Comparison of ENCODE assay signal across 34 cellular contexts in the genomic region with DNA sequence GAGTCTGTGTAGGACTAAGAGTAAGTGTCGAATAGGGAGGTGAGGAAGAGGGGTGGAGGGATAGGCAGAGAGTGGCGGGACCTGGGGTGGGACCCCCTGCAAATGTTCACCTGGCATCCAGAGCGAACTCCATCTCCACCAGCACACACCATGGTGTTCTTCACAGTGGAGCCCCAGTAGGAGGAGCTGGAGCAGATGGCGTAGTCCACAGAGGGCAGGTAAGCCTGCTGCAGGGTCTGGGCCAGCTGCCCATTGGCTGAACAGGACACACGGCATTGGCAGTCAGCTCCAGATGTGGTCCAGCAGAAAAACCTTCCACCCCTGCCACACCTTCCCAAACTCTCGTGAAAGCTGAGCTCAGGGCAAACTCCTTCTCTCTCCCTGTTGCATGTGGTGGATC. TPM values are rescaled to one million over a fixed set of nuclear protein-coding genes. Genes with fewer than 3 reads are reported as not detected.
"Had no signal": no experiment of that assay in that cellular context is flagged by ENCODE, and none has a peak within 500 bp of the region (broad histone marks: within the 10 kb centered on the region; RNA-seq: fewer than 3 reads in every experiment).

No MANE protein-coding gene starts in this region.

- H3K27me3 Mint-ChIP-seq: activated CD8-positive, alpha-beta T cell treated with anti-CD3 and anti-CD28 coated beads for 36 hours; activated naive CD8-positive, alpha-beta T cell treated with anti-CD3 and anti-CD28 coated beads for 36 hours; T-cell had no signal

- H3K36me3 ChIP-seq: brain microvascular endothelial cell had no signal

- H3K27ac ChIP-seq: brain microvascular endothelial cell, PC-9, RWPE1, VCaP had no signal

- H2AFZ ChIP-seq: PC-9 had no signal

- H3K36me3 Mint-ChIP-seq: activated naive CD8-positive, alpha-beta T cell treated with anti-CD3 and anti-CD28 coated beads for 36 hours; T-cell had no signal

- H3K27me3 ChIP-seq: brain microvascular endothelial cell had no signal

- H3K4me3 ChIP-seq: PC-9 had no signal

- H3K9me3 Mint-ChIP-seq: activated CD4-positive, alpha-beta T cell treated with anti-CD3 and anti-CD28 coated beads, Interleukin-2, amount 10 ng/mL, durations not matched to agents 24 days and 14 days; activated CD8-positive, alpha-beta T cell treated with anti-CD3 and anti-CD28 coated beads for 36 hours; activated naive CD8-positive, alpha-beta T cell treated with anti-CD3 and anti-CD28 coated beads for 36 hours; activated T-cell treated with anti-CD3 and anti-CD28 coated beads, Interleukin-2, amount 50 U/mL, for 4 hours; activated T-helper 1 cell treated with anti-CD3 and anti-CD28 coated beads, Interleukin-12 subunit alpha, Interleukin-12 subunit beta, Interleukin-2, Interleukin-4 antibody, amounts not matched to agents 30 ng/mL and 10 ng/mL and 1 ng/mL, durations not matched to agents 14 hours and 24 hours and 36 hours; T-cell had no signal

- ATAC-seq: activated CD8-positive, alpha-beta T cell treated with anti-CD3 and anti-CD28 coated beads for 36 hours; activated T-cell treated with anti-CD3 and anti-CD28 coated beads, Interleukin-2, amount 50 U/mL, for 4 hours; Right ventricle myocardium inferior; SK-N-SH treated with all-trans-retinoic acid at 6 μM for 48 hours; T-cell; T-helper 17 cell had no signal

- H3K27ac Mint-ChIP-seq: activated CD4-positive, alpha-beta T cell treated with anti-CD3 and anti-CD28 coated beads, Interleukin-2, amount 10 ng/mL, durations not matched to agents 24 days and 14 days; activated CD8-positive, alpha-beta T cell treated with anti-CD3 and anti-CD28 coated beads for 36 hours; activated naive CD8-positive, alpha-beta T cell treated with anti-CD3 and anti-CD28 coated beads for 36 hours; activated T-helper 1 cell treated with anti-CD3 and anti-CD28 coated beads, Interleukin-12 subunit alpha, Interleukin-12 subunit beta, Interleukin-2, Interleukin-4 antibody, amounts not matched to agents 30 ng/mL and 10 ng/mL and 1 ng/mL, durations not matched to agents 14 hours and 24 hours and 36 hours; T-cell; T-helper 17 cell had no signal

- H3K4me2 ChIP-seq: PC-9 had no signal

- FAIRE-seq: colon, RCC 7860 had no signal

- H3K4me3 Mint-ChIP-seq: activated CD4-positive, alpha-beta T cell treated with anti-CD3 and anti-CD28 coated beads, Interleukin-2, amount 10 ng/mL, durations not matched to agents 24 days and 14 days; activated CD8-positive, alpha-beta T cell treated with anti-CD3 and anti-CD28 coated beads for 36 hours; activated naive CD8-positive, alpha-beta T cell treated with anti-CD3 and anti-CD28 coated beads for 36 hours; activated T-cell treated with anti-CD3 and anti-CD28 coated beads, Interleukin-2, amount 50 U/mL, for 4 hours; activated T-helper 1 cell treated with anti-CD3 and anti-CD28 coated beads, Interleukin-12 subunit alpha, Interleukin-12 subunit beta, Interleukin-2, Interleukin-4 antibody, amounts not matched to agents 30 ng/mL and 10 ng/mL and 1 ng/mL, durations not matched to agents 14 hours and 24 hours and 36 hours; T-cell; T-helper 17 cell had no signal

- DNase-seq: activated CD4-positive, alpha-beta T cell treated with anti-CD3 and anti-CD28 coated beads, Interleukin-2, amount 10 ng/mL, durations not matched to agents 24 days and 14 days; activated CD4-positive, alpha-beta T cell treated with anti-CD3 and anti-CD28 coated beads, Interleukin-2, amount 50 U/mL, for 4 hours; activated CD4-positive, CD25-positive, alpha-beta regulatory T cell; activated CD8-positive, alpha-beta T cell treated with anti-CD3 and anti-CD28 coated beads for 36 hours; activated naive CD4-positive, alpha-beta T cell treated with anti-CD3 and anti-CD28 coated beads, Interleukin-2, amount 50 U/mL, for 16 hours; activated naive CD8-positive, alpha-beta T cell treated with anti-CD3 and anti-CD28 coated beads for 36 hours; activated T-cell treated with anti-CD3 and anti-CD28 coated beads, Interleukin-2, amount 50 U/mL, for 4 hours; amniotic stem cell; aorta; brain microvascular endothelial cell; central memory CD4-positive, alpha-beta T cell; NCI-H1105 treated with DMSO at 0.1 percent for 48 hours; NCI-H1436; NCI-H1694; NCI-H1930; NCI-H2081 treated with DMSO at 0.1 percent for 48 hours; NCI-H226; NCI-H446 treated with DMSO at 0.1 percent for 48 hours; PC-9; SIG-M5; T-cell; T-helper 17 cell had no signal

RNA-seq across cellular contexts. Expression of gene CELA1, which starts 6.7 kb away (rescaled TPM):
- total RNA-seq: activated CD4-positive, alpha-beta T cell treated with anti-CD3 and anti-CD28 coated beads, Interleukin-2, amount 10 ng/mL, durations not matched to agents 24 days and 14 days; activated CD8-positive, alpha-beta memory T cell treated with anti-CD3 and anti-CD28 coated beads for 36 hours; activated naive CD8-positive, alpha-beta T cell treated with anti-CD3 and anti-CD28 coated beads for 36 hours; activated T-cell treated with anti-CD3 and anti-CD28 coated beads, Interleukin-2, amount 50 U/mL, for 4 hours; activated T-helper 1 cell treated with anti-CD3 and anti-CD28 coated beads, Interleukin-12 subunit alpha, Interleukin-12 subunit beta, Interleukin-2, Interleukin-4 antibody, amounts not matched to agents 30 ng/mL and 10 ng/mL and 1 ng/mL, durations not matched to agents 14 hours and 24 hours and 36 hours; aorta; cerebellum; MCF 10A; OCI-LY7; PC-9; Right ventricle myocardium inferior; SK-MEL-5 had no signal
- polyA plus RNA-seq: aorta had no signal

RNA-seq across cellular contexts. Expression of gene BIN2, which starts 15.8 kb away (rescaled TPM):
- total RNA-seq: MCF 10A, PC-9, SK-MEL-5 had no signal
